Comparison of ENCODE assay signal across 9 cellular contexts in genomic region chr9:128690684-128691034, GRCh38. TPM values are rescaled to one million over a fixed set of nuclear protein-coding genes. Genes with fewer than 3 reads are reported as not detected.
DNase-seq lines count a peak whose midpoint lies in the region; ATAC-seq and TF ChIP-seq lines count a peak whose summit lies in the region.
"Had no signal": no experiment of that assay in that cellular context is flagged by ENCODE, and none has a peak within 500 bp of the region (broad histone marks: within the 10 kb centered on the region; RNA-seq: fewer than 3 reads in every experiment).

No MANE protein-coding gene starts in this region.

- no peaks in the 10 kb centered on the region for H3K9me3 Mint-ChIP-seq in naive thymus-derived CD4-positive, alpha-beta T cell

- no peaks in the 10 kb centered on the region for H3K27me3 Mint-ChIP-seq in naive thymus-derived CD4-positive, alpha-beta T cell

- ATAC-seq in naive thymus-derived CD4-positive, alpha-beta T cell, result no peak
- no peak for ATAC-seq in HG02798 (IDR thresholded peaks at IDR 0.05; ENCODE audit: poor library complexity, unreplicated experiment)

- H3K36me3 ChIP-seq in KOPT-K1 (ENCODE audit: insufficient read depth, low read length), result peaks cover 49% of the 10 kb centered on the region
- H3K36me3 ChIP-seq in naive thymus-derived CD4-positive, alpha-beta T cell (ENCODE audit: control insufficient read depth in 2 of 3, insufficient read depth in 3 of 3, low read length in 3 of 3), result peaks cover 7 to 37% (median 22%) of the 10 kb centered on the region in 3 experiments

- H3K4me1 Mint-ChIP-seq in naive thymus-derived CD4-positive, alpha-beta T cell, result peaks cover 29 to 50% (median 46%) of the 10 kb centered on the region in 7 donors

- H3K4me1 ChIP-seq in naive thymus-derived CD4-positive, alpha-beta T cell (ENCODE audit: control insufficient read depth in 2 of 2, insufficient read depth in 2 of 2, low read length in 2 of 2), result peaks cover 10 to 37% of the 10 kb centered on the region in 2 donors

- H3K9me3 ChIP-seq in KOPT-K1 (ENCODE audit: insufficient read depth, low read length, poor library complexity, severe bottlenecking), result no peaks in the 10 kb centered on the region
- H3K9me3 ChIP-seq in naive thymus-derived CD4-positive, alpha-beta T cell (ENCODE audit: control insufficient read depth in 2 of 3, low read length in 3 of 3), result no peaks in the 10 kb centered on the region

- peak overlapping the region; percentile 83 to 100 (median 93) for H3K27ac Mint-ChIP-seq in naive thymus-derived CD4-positive, alpha-beta T cell

- no peak for TF ChIP-seq CTCF in AG09309 (IDR thresholded peaks at IDR 0.05; ENCODE audit: control insufficient read depth, insufficient read depth, low read depth, low read length, missing control alignments)
- TF ChIP-seq CTCF in coronary artery (IDR thresholded peaks at IDR 0.05), result no peak

- POLR2A ChIA-PET in naive thymus-derived CD4-positive, alpha-beta T cell (lab: Charles Lee), result interaction anchor here (0.8 to 3.4 kb wide), 6 partner anchors 10 to 140 kb away, joined by 3 to 17 read pairs (median 6); partner anchors contain the start of genes ENDOG, PKN3, SPTAN1 and ZDHHC12

- H3K4me3 ChIP-seq in AG09309 (ENCODE audit: control insufficient read depth, low read depth, low read length), result peak overlapping the region; percentile 54
- peak overlapping the region; percentile 93 for H3K4me3 ChIP-seq in coronary artery
- peak overlapping the region; percentile 84 for H3K4me3 ChIP-seq in naive thymus-derived CD4-positive, alpha-beta T cell (ENCODE audit: low read length)

- H3K4me3 Mint-ChIP-seq in naive thymus-derived CD4-positive, alpha-beta T cell, result peak overlapping the region; percentile 87 to 100 (median 98)

- H3K36me3 Mint-ChIP-seq in naive thymus-derived CD4-positive, alpha-beta T cell, result peaks cover 11 to 23% (median 21%) of the 10 kb centered on the region in 5 donors

- H3K27me3 ChIP-seq in naive thymus-derived CD4-positive, alpha-beta T cell (ENCODE audit: control insufficient read depth in 2 of 2, insufficient read depth in 2 of 2, low read length in 2 of 2), result no peaks in the 10 kb centered on the region

- H3K27ac ChIP-seq in KOPT-K1 (ENCODE audit: low read depth, low read length, poor library complexity, severe bottlenecking), result peak overlapping the region; percentile 86
- peak overlapping the region in 1 of 2 donors; percentile 97 for H3K27ac ChIP-seq in coronary artery
- H3K27ac ChIP-seq in naive thymus-derived CD4-positive, alpha-beta T cell (ENCODE audit: low read depth, low read length), result peak overlapping the region; percentile 85

- DNase-seq in AG09309 (ENCODE audit: low read depth), result no peak
- DNase-seq in coronary artery (ENCODE audit: low spot score), result no peak
- no peak for DNase-seq in naive thymus-derived CD4-positive, alpha-beta T cell
- DNase-seq in 8988T, result no peak
- DNase-seq in SKM-1 treated with dmso at 0.1 percent for 144 hours (lab: John Stamatoyannopoulos, UW; ENCODE audit: unreplicated experiment), result no peak
- DNase-seq in NCI-H345 treated with DMSO at 0.1 percent for 48 hours (lab: John Stamatoyannopoulos, UW; ENCODE audit: unreplicated experiment), result no peak
- DNase-seq: MV-4-11 had no signal

- intact Hi-C loops in naive thymus-derived CD4-positive, alpha-beta T cell (cut with micrococcal nuclease), result no loop called here

- CTCF ChIA-PET in naive thymus-derived CD4-positive, alpha-beta T cell (lab: Charles Lee), result no interaction called here

RNA-seq across cellular contexts. Expression of gene SET, which starts 1.6 kb away (rescaled TPM):
- total RNA-seq in naive thymus-derived CD4-positive, alpha-beta T cell, result 100 to 1,000 TPM; 222 to 488 (median 270) TPM
- 100 to 1,000 TPM; 133 to 200 TPM for polyA plus RNA-seq in naive thymus-derived CD4-positive, alpha-beta T cell

RNA-seq across cellular contexts. Expression of gene PKN3, which starts 11.6 kb away (rescaled TPM):
- 10 to 100 TPM in 1 of 5 experiments, 1 to 10 TPM in 4; 1.1 to 11.7 (median 1.6) TPM for total RNA-seq in naive thymus-derived CD4-positive, alpha-beta T cell
- polyA plus RNA-seq in naive thymus-derived CD4-positive, alpha-beta T cell, result 1 to 10 TPM in 1 of 2 donors, under 1 TPM in 1; 0.93 to 1.1 TPM

RNA-seq across cellular contexts. Expression of gene ZDHHC12, which starts 33.3 kb away (rescaled TPM):
- total RNA-seq in naive thymus-derived CD4-positive, alpha-beta T cell, result 10 to 100 TPM; 21.2 to 70.3 (median 25.7) TPM
- polyA plus RNA-seq in naive thymus-derived CD4-positive, alpha-beta T cell, result 10 to 100 TPM; 63.2 to 74.2 TPM

RNA-seq across cellular contexts. Expression of gene DYNC2I2, which starts 34.0 kb away (rescaled TPM):
- 10 to 100 TPM in 1 of 5 experiments, 1 to 10 TPM in 4; 2.5 to 41.7 (median 3.8) TPM for total RNA-seq in naive thymus-derived CD4-positive, alpha-beta T cell
- 1 to 10 TPM; 1.4 to 2.5 TPM for polyA plus RNA-seq in naive thymus-derived CD4-positive, alpha-beta T cell
